Comparison of ENCODE assay signal across 25 cellular contexts in genomic region chr12:2552000-2552399, GRCh38.
DNase-seq lines count a peak whose midpoint lies in the region; ATAC-seq and TF ChIP-seq lines count a peak whose summit lies in the region.
"Had no signal": no experiment of that assay in that cellular context is flagged by ENCODE, and none has a peak within 500 bp of the region (broad histone marks: within the 10 kb centered on the region; RNA-seq: fewer than 3 reads in every experiment).

No MANE protein-coding gene starts in this region.

- no peak for TF ChIP-seq CTCF in esophagus muscularis mucosa (IDR thresholded peaks at IDR 0.05)
- no peak for TF ChIP-seq CTCF in left ventricle myocardium inferior (IDR thresholded peaks at IDR 0.05; ENCODE audit: borderline replicate concordance)

- DNase-seq in Right ventricle myocardium inferior (ENCODE audit: missing footprints) (no peak), cardiac septum (ENCODE audit: low spot score) (no peak), esophagus muscularis mucosa (ENCODE audit: extremely low spot score) (no peak), left ventricle myocardium inferior (no peak)
- DNase-seq in activated naive CD8-positive, alpha-beta T cell treated with anti-CD3 and anti-CD28 coated beads for 36 hours: no peak
- DNase-seq: AML-193; CD4-positive, alpha-beta T cell; COR-L47; DMS79; EL; GDM1; NCI-H1092; NCI-H1417 treated with DMSO at 0.1 percent for 48 hours; NCI-H1694 treated with DMSO at 0.1 percent for 48 hours; NCI-H2107; NCI-H446 treated with DMSO at 0.1 percent for 48 hours; NCI-H774 had no signal

- ATAC-seq in Right ventricle myocardium inferior (peak; percentile 39), GM19351 (IDR thresholded peaks at IDR 0.05; ENCODE audit: unreplicated experiment) (no peak), GM18502 (IDR thresholded peaks at IDR 0.05; ENCODE audit: poor library complexity, unreplicated experiment) (no peak)
- ATAC-seq: A549, GM12878, HCT116 had no signal

- H3K27ac ChIP-seq in esophagus muscularis mucosa (replicated peaks in 1 of 4): peak overlapping the region; percentile 48 to 74 (median 54)
- peak overlapping the region; percentile 17 for H3K27ac ChIP-seq in left ventricle myocardium inferior (replicated peaks)
- H3K27ac ChIP-seq: A549; BLaER1 treated with 17β-estradiol and CSF1 and Interleukin-3, amounts not matched to agents 10 nM and 100 nM; SJSA1 had no signal

- H3K27me3 ChIP-seq in esophagus muscularis mucosa: no peaks in the 10 kb centered on the region
- H3K27me3 ChIP-seq in left ventricle myocardium inferior (ENCODE audit: low read depth): no peaks in the 10 kb centered on the region
- H3K27me3 ChIP-seq: BLaER1 treated with 17β-estradiol and CSF1 and Interleukin-3, amounts not matched to agents 10 nM and 100 nM; SJSA1 had no signal

- no peaks in the 10 kb centered on the region for H3K9me3 Mint-ChIP-seq in activated naive CD8-positive, alpha-beta T cell treated with anti-CD3 and anti-CD28 coated beads for 36 hours
- H3K9me3 Mint-ChIP-seq: CD4-positive, alpha-beta T cell had no signal

- H3K9me3 ChIP-seq in esophagus muscularis mucosa: no peaks in the 10 kb centered on the region
- no peaks in the 10 kb centered on the region for H3K9me3 ChIP-seq in left ventricle myocardium inferior (replicated peaks)
- H3K9me3 ChIP-seq: A549; BLaER1 treated with 17β-estradiol and CSF1 and Interleukin-3, amounts not matched to agents 10 nM and 100 nM; SJSA1 had no signal

- no peak for TF ChIP-seq POLR2A in esophagus muscularis mucosa (IDR thresholded peaks at IDR 0.05; ENCODE audit: low read depth)

- H3K4me1 ChIP-seq in esophagus muscularis mucosa: peaks cover 9 to 37% (median 23%) of the 10 kb centered on the region in 4 donors
- H3K4me1 ChIP-seq in left ventricle myocardium inferior: peaks cover 70% of the 10 kb centered on the region
- H3K4me1 ChIP-seq: A549 had no signal

- H3K27me3 Mint-ChIP-seq in activated naive CD8-positive, alpha-beta T cell treated with anti-CD3 and anti-CD28 coated beads for 36 hours: no peaks in the 10 kb centered on the region

- no peak overlapping the region for H3K27ac Mint-ChIP-seq in activated naive CD8-positive, alpha-beta T cell treated with anti-CD3 and anti-CD28 coated beads for 36 hours
- H3K27ac Mint-ChIP-seq: CD4-positive, alpha-beta T cell; IgD-negative memory B cell had no signal

- 65% methylated on average over 7 of the region's 7 CpGs for WGBS in esophagus muscularis mucosa

- H3K36me3 Mint-ChIP-seq in activated naive CD8-positive, alpha-beta T cell treated with anti-CD3 and anti-CD28 coated beads for 36 hours: no peaks in the 10 kb centered on the region
- H3K36me3 Mint-ChIP-seq: IgD-negative memory B cell had no signal

- H3K4me3 ChIP-seq in esophagus muscularis mucosa (no peak overlapping the region), left ventricle myocardium inferior (no peak overlapping the region)
- H3K4me3 ChIP-seq: A549; BLaER1 treated with 17β-estradiol and CSF1 and Interleukin-3, amounts not matched to agents 10 nM and 100 nM; GM12878; SJSA1 had no signal

- H3K4me1 Mint-ChIP-seq in activated naive CD8-positive, alpha-beta T cell treated with anti-CD3 and anti-CD28 coated beads for 36 hours: no peaks in the 10 kb centered on the region
- H3K4me1 Mint-ChIP-seq: IgD-negative memory B cell had no signal

- peaks cover 0 to 60% (median 43%) of the 10 kb centered on the region in 4 donors for H3K36me3 ChIP-seq in esophagus muscularis mucosa
- H3K36me3 ChIP-seq in left ventricle myocardium inferior: peaks cover 41% of the 10 kb centered on the region
- H3K36me3 ChIP-seq: BLaER1 treated with 17β-estradiol and CSF1 and Interleukin-3, amounts not matched to agents 10 nM and 100 nM had no signal

- no peak for TF ChIP-seq EP300 in esophagus muscularis mucosa (IDR thresholded peaks at IDR 0.05)

- H3K4me3 Mint-ChIP-seq in activated naive CD8-positive, alpha-beta T cell treated with anti-CD3 and anti-CD28 coated beads for 36 hours: no peak overlapping the region
- H3K4me3 Mint-ChIP-seq: CD4-positive, alpha-beta T cell; IgD-negative memory B cell had no signal

- intact Hi-C loops in Right ventricle myocardium inferior (cut with DNase I) (no loop called here), cardiac septum (cut with DNase I) (no loop called here), esophagus muscularis mucosa (cut with DNase I) (no loop called here), left ventricle myocardium inferior (cut with micrococcal nuclease) (no loop called here)
